ENCODE assay signal across 1 cellular context in the genomic region with DNA sequence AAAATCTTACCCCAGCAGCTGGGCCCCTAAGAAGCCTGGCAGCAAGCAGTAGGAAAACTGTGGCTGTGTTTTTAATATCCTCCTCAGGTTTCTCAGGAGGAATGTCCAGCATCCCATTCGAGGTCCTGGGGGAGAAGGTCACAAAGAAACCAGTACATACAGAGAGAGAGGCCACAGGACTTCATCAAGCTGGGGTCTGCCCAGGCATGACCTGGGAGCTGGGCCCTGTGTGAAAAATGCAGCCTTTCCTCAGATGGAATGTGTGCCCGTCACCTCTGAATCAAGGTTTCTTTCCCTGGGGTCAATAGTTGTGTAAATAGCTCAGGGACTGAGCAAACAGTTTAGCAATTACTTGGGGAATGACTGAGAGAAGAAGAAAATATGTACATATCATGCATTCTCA.
TF ChIP-seq lines count a peak whose summit lies in the region.

No MANE protein-coding gene starts in this region.

TF ChIP-seq in HepG2, 621 proteins besides CTCF, POLR2A, EP300 and RAD21 (continued from another document and continues in another):
- TF ChIP-seq, protein P1, sequence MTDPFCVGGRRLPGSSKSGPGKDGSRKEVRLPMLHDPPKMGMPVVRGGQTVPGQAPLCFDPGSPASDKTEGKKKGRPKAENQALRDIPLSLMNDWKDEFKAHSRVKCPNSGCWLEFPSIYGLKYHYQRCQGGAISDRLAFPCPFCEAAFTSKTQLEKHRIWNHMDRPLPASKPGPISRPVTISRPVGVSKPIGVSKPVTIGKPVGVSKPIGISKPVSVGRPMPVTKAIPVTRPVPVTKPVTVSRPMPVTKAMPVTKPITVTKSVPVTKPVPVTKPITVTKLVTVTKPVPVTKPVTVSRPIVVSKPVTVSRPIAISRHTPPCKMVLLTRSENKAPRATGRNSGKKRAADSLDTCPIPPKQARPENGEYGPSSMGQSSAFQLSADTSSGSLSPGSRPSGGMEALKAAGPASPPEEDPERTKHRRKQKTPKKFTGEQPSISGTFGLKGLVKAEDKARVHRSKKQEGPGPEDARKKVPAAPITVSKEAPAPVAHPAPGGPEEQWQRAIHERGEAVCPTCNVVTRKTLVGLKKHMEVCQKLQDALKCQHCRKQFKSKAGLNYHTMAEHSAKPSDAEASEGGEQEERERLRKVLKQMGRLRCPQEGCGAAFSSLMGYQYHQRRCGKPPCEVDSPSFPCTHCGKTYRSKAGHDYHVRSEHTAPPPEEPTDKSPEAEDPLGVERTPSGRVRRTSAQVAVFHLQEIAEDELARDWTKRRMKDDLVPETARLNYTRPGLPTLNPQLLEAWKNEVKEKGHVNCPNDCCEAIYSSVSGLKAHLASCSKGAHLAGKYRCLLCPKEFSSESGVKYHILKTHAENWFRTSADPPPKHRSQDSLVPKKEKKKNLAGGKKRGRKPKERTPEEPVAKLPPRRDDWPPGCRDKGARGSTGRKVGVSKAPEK (CRISPR knock-in tag; IDR thresholded peaks at IDR 0.05; ENCODE audit: borderline replicate concordance) = no peak
- TF ChIP-seq ZNF264 (CRISPR knock-in tag; IDR thresholded peaks at IDR 0.05) (peak; percentile 62; the same call in 1 of the 2 replicates), TSC22D2 (CRISPR knock-in tag; IDR thresholded peaks at IDR 0.05; ENCODE audit: borderline replicate concordance) (no peak), ZNF709 (CRISPR knock-in tag; IDR thresholded peaks at IDR 0.05) (no peak), SIX1 (CRISPR knock-in tag; IDR thresholded peaks at IDR 0.05; ENCODE audit: borderline replicate concordance) (no peak; the same call in 1 of the 2 replicates), ZNF772 (CRISPR knock-in tag; IDR thresholded peaks at IDR 0.05) (0 out of 2 replicates have a peak, but pooled peaks have one; percentile 31), KDM5B (CRISPR knock-in tag; IDR thresholded peaks at IDR 0.05; ENCODE audit: borderline replicate concordance) (no peak), SOX13 (IDR thresholded peaks at IDR 0.05) (peak; percentile 76), SOX13 (CRISPR knock-in tag; conservative IDR thresholded peaks at IDR 0.05 in 1 of 2, IDR thresholded peaks at IDR 0.05 in 1 of 2) (peak in 1 of 2 experiments; percentile 96; a peak in 2 of 4 replicates), MATR3 (CRISPR knock-in tag; IDR thresholded peaks at IDR 0.05) (no peak), JUN (CRISPR knock-in tag; IDR thresholded peaks at IDR 0.05) (0 out of 2 replicates have a peak, but pooled peaks have one; percentile 27), HES4 (CRISPR knock-in tag; IDR thresholded peaks at IDR 0.05; ENCODE audit: borderline replicate concordance) (no peak), NCOA2 (CRISPR knock-in tag; IDR thresholded peaks at IDR 0.05) (peak; percentile 95), ZNF619 (CRISPR knock-in tag; IDR thresholded peaks at IDR 0.05) (no peak), ZNF550 (CRISPR knock-in tag; IDR thresholded peaks at IDR 0.05; ENCODE audit: borderline replicate concordance) (no peak), JDP2 (CRISPR knock-in tag; IDR thresholded peaks at IDR 0.05; ENCODE audit: borderline replicate concordance) (no peak; the same call in 1 of the 2 replicates), KMT2B (CRISPR knock-in tag; IDR thresholded peaks at IDR 0.05) (peak; percentile 28; the same call in 1 of the 2 replicates), YEATS2 (CRISPR knock-in tag; IDR thresholded peaks at IDR 0.05; ENCODE audit: borderline replicate concordance) (peak; percentile 55; the same call in 1 of the 2 replicates), GFI1 (CRISPR knock-in tag; IDR thresholded peaks at IDR 0.05; ENCODE audit: borderline replicate concordance) (peak; percentile 96), EZH2 (conservative IDR thresholded peaks at IDR 0.05; ENCODE audit: low read depth, low read length) (no peak), CHD2 (IDR thresholded peaks at IDR 0.05; ENCODE audit: low read depth, low read length) (no peak), ZNF552 (CRISPR knock-in tag; IDR thresholded peaks at IDR 0.05; ENCODE audit: borderline replicate concordance) (no peak), IKZF4 (CRISPR knock-in tag; IDR thresholded peaks at IDR 0.05; ENCODE audit: borderline replicate concordance, low read depth, not compliant biosample characterization) (no peak), CBX2 (IDR thresholded peaks at IDR 0.05; ENCODE audit: low read depth, low read length) (no peak), CBX2 (CRISPR knock-in tag; IDR thresholded peaks at IDR 0.05; ENCODE audit: low read depth) (no peak)
- TF ChIP-seq, protein P2, sequence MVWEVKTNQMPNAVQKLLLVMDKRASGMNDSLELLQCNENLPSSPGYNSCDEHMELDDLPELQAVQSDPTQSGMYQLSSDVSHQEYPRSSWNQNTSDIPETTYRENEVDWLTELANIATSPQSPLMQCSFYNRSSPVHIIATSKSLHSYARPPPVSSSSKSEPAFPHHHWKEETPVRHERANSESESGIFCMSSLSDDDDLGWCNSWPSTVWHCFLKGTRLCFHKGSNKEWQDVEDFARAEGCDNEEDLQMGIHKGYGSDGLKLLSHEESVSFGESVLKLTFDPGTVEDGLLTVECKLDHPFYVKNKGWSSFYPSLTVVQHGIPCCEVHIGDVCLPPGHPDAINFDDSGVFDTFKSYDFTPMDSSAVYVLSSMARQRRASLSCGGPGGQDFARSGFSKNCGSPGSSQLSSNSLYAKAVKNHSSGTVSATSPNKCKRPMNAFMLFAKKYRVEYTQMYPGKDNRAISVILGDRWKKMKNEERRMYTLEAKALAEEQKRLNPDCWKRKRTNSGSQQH (CRISPR knock-in tag; IDR thresholded peaks at IDR 0.05; ENCODE audit: low read depth) = no peak
- TF ChIP-seq, protein P3, sequence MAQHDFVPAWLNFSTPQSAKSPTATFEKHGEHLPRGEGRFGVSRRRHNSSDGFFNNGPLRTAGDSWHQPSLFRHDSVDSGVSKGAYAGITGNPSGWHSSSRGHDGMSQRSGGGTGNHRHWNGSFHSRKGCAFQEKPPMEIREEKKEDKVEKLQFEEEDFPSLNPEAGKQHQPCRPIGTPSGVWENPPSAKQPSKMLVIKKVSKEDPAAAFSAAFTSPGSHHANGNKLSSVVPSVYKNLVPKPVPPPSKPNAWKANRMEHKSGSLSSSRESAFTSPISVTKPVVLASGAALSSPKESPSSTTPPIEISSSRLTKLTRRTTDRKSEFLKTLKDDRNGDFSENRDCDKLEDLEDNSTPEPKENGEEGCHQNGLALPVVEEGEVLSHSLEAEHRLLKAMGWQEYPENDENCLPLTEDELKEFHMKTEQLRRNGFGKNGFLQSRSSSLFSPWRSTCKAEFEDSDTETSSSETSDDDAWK (CRISPR knock-in tag; IDR thresholded peaks at IDR 0.05) = no peak
- TF ChIP-seq, protein P4, sequence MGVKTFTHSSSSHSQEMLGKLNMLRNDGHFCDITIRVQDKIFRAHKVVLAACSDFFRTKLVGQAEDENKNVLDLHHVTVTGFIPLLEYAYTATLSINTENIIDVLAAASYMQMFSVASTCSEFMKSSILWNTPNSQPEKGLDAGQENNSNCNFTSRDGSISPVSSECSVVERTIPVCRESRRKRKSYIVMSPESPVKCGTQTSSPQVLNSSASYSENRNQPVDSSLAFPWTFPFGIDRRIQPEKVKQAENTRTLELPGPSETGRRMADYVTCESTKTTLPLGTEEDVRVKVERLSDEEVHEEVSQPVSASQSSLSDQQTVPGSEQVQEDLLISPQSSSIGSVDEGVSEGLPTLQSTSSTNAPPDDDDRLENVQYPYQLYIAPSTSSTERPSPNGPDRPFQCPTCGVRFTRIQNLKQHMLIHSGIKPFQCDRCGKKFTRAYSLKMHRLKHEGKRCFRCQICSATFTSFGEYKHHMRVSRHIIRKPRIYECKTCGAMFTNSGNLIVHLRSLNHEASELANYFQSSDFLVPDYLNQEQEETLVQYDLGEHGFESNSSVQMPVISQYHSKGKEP (CRISPR knock-in tag; IDR thresholded peaks at IDR 0.05) = no peak
- TF ChIP-seq, protein P5, sequence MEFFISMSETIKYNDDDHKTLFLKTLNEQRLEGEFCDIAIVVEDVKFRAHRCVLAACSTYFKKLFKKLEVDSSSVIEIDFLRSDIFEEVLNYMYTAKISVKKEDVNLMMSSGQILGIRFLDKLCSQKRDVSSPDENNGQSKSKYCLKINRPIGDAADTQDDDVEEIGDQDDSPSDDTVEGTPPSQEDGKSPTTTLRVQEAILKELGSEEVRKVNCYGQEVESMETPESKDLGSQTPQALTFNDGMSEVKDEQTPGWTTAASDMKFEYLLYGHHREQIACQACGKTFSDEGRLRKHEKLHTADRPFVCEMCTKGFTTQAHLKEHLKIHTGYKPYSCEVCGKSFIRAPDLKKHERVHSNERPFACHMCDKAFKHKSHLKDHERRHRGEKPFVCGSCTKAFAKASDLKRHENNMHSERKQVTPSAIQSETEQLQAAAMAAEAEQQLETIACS (CRISPR knock-in tag; IDR thresholded peaks at IDR 0.05) = no peak
- TF ChIP-seq, protein P6, sequence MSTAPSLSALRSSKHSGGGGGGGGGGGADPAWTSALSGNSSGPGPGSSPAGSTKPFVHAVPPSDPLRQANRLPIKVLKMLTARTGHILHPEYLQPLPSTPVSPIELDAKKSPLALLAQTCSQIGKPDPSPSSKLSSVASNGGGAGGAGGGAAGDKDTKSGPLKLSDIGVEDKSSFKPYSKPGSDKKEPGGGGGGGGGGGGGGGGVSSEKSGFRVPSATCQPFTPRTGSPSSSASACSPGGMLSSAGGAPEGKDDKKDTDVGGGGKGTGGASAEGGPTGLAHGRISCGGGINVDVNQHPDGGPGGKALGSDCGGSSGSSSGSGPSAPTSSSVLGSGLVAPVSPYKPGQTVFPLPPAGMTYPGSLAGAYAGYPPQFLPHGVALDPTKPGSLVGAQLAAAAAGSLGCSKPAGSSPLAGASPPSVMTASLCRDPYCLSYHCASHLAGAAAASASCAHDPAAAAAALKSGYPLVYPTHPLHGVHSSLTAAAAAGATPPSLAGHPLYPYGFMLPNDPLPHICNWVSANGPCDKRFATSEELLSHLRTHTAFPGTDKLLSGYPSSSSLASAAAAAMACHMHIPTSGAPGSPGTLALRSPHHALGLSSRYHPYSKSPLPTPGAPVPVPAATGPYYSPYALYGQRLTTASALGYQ (CRISPR knock-in tag; IDR thresholded peaks at IDR 0.05) = peak; percentile 91
- TF ChIP-seq, protein P7, sequence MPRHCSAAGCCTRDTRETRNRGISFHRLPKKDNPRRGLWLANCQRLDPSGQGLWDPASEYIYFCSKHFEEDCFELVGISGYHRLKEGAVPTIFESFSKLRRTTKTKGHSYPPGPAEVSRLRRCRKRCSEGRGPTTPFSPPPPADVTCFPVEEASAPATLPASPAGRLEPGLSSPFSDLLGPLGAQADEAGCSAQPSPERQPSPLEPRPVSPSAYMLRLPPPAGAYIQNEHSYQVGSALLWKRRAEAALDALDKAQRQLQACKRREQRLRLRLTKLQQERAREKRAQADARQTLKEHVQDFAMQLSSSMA (CRISPR knock-in tag; IDR thresholded peaks at IDR 0.05) = no peak
- TF ChIP-seq, protein P8, sequence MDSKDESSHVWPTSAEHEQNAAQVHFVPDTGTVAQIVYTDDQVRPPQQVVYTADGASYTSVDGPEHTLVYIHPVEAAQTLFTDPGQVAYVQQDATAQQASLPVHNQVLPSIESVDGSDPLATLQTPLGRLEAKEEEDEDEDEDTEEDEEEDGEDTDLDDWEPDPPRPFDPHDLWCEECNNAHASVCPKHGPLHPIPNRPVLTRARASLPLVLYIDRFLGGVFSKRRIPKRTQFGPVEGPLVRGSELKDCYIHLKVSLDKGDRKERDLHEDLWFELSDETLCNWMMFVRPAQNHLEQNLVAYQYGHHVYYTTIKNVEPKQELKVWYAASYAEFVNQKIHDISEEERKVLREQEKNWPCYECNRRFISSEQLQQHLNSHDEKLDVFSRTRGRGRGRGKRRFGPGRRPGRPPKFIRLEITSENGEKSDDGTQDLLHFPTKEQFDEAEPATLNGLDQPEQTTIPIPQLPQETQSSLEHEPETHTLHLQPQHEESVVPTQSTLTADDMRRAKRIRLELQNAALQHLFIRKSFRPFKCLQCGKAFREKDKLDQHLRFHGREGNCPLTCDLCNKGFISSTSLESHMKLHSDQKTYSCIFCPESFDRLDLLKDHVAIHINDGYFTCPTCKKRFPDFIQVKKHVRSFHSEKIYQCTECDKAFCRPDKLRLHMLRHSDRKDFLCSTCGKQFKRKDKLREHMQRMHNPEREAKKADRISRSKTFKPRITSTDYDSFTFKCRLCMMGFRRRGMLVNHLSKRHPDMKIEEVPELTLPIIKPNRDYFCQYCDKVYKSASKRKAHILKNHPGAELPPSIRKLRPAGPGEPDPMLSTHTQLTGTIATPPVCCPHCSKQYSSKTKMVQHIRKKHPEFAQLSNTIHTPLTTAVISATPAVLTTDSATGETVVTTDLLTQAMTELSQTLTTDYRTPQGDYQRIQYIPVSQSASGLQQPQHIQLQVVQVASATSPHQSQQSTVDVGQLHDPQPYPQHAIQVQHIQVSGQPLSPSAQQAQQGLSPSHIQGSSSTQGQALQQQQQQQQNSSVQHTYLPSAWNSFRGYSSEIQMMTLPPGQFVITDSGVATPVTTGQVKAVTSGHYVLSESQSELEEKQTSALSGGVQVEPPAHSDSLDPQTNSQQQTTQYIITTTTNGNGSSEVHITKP (CRISPR knock-in tag; IDR thresholded peaks at IDR 0.05; ENCODE audit: low read depth) = no peak
- TF ChIP-seq, protein P9, sequence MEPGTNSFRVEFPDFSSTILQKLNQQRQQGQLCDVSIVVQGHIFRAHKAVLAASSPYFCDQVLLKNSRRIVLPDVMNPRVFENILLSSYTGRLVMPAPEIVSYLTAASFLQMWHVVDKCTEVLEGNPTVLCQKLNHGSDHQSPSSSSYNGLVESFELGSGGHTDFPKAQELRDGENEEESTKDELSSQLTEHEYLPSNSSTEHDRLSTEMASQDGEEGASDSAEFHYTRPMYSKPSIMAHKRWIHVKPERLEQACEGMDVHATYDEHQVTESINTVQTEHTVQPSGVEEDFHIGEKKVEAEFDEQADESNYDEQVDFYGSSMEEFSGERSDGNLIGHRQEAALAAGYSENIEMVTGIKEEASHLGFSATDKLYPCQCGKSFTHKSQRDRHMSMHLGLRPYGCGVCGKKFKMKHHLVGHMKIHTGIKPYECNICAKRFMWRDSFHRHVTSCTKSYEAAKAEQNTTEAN (CRISPR knock-in tag; conservative IDR thresholded peaks at IDR 0.05) = peak; percentile 61; the same call in 1 of the 2 replicates
- TF ChIP-seq, protein P10, sequence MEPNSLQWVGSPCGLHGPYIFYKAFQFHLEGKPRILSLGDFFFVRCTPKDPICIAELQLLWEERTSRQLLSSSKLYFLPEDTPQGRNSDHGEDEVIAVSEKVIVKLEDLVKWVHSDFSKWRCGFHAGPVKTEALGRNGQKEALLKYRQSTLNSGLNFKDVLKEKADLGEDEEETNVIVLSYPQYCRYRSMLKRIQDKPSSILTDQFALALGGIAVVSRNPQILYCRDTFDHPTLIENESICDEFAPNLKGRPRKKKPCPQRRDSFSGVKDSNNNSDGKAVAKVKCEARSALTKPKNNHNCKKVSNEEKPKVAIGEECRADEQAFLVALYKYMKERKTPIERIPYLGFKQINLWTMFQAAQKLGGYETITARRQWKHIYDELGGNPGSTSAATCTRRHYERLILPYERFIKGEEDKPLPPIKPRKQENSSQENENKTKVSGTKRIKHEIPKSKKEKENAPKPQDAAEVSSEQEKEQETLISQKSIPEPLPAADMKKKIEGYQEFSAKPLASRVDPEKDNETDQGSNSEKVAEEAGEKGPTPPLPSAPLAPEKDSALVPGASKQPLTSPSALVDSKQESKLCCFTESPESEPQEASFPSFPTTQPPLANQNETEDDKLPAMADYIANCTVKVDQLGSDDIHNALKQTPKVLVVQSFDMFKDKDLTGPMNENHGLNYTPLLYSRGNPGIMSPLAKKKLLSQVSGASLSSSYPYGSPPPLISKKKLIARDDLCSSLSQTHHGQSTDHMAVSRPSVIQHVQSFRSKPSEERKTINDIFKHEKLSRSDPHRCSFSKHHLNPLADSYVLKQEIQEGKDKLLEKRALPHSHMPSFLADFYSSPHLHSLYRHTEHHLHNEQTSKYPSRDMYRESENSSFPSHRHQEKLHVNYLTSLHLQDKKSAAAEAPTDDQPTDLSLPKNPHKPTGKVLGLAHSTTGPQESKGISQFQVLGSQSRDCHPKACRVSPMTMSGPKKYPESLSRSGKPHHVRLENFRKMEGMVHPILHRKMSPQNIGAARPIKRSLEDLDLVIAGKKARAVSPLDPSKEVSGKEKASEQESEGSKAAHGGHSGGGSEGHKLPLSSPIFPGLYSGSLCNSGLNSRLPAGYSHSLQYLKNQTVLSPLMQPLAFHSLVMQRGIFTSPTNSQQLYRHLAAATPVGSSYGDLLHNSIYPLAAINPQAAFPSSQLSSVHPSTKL (CRISPR knock-in tag; IDR thresholded peaks at IDR 0.05) = peak; percentile 99
